28 cellular contexts compared by ENCODE assay signal in genomic region chr1:115890618-115891017, GRCh38. TPM values are rescaled to one million over a fixed set of nuclear protein-coding genes. Genes with fewer than 3 reads are reported as not detected.
"Had no signal": no experiment of that assay in that cellular context is flagged by ENCODE, and none has a peak within 500 bp of the region (broad histone marks: within the 10 kb centered on the region; RNA-seq: fewer than 3 reads in every experiment).

No MANE protein-coding gene starts in this region.

- ATAC-seq: activated CD4-positive, CD25-positive, alpha-beta regulatory T cell treated with anti-CD3 and anti-CD28 coated beads, Interleukin-2, amount 50 U/mL, for 24 hours; activated naive CD8-positive, alpha-beta T cell treated with anti-CD3 and anti-CD28 coated beads, Interleukin-2, amount 50 U/mL, for 24 hours; left colon; right cardiac atrium; T-helper 17 cell had no signal

- H3K27me3 ChIP-seq: breast epithelium, ovary, testis, transverse colon had no signal

- H3K36me3 ChIP-seq: breast epithelium, ovary, transverse colon, WERI-Rb-1 had no signal

- H3K9me3 ChIP-seq: breast epithelium, ovary, testis, transverse colon had no signal

- H3K4me3 ChIP-seq: breast epithelium, ovary, testis, transverse colon had no signal

- H3K4me1 ChIP-seq: breast epithelium, testis, transverse colon had no signal

- H3K27ac ChIP-seq: breast epithelium, ovary, testis, transverse colon, WERI-Rb-1 had no signal

- DNase-seq: activated CD4-positive, alpha-beta T cell treated with anti-CD3 and anti-CD28 coated beads for 48 hours; activated CD4-positive, alpha-beta T cell treated with anti-CD3 and anti-CD28 coated beads, Interleukin-2, amount 50 U/mL, for 48 hours; activated CD8-positive, alpha-beta memory T cell treated with anti-CD3 and anti-CD28 coated beads for 24 hours; activated gamma-delta T cell treated with Interleukin-2 at 50 U/mL for 16 hours; activated naive CD8-positive, alpha-beta T cell treated with anti-CD3 and anti-CD28 coated beads, Interleukin-2, amount 50 U/mL, for 24 hours; activated T-cell treated with anti-CD3 and anti-CD28 coated beads, Interleukin-2, amount 50 U/mL, for 1 hour; amygdala; central memory CD4-positive, alpha-beta T cell; foreskin fibroblast; hippocampal formation; kidney; left colon; mammary epithelial cell; naive B cell; ovary; right cardiac atrium; stimulated activated CD4-positive, alpha-beta T cell treated with anti-CD3 and anti-CD28 coated beads, Interleukin-2, amount 100 ng/mL, for 48 hours; stimulated activated naive CD4-positive, alpha-beta T cell treated with Interleukin-2 at 50 U/mL for 16 hours; T-helper 17 cell; T1000; testis; transverse colon; WERI-Rb-1 had no signal

RNA-seq across cellular contexts. Expression of gene NHLH2, which starts 49.7 kb away (rescaled TPM):
- total RNA-seq: breast epithelium, endothelial cell of umbilical vein, kidney, left colon, liver, ovary, right cardiac atrium, T-helper 17 cell, transverse colon, urinary bladder had no signal
